In genomic region chr21:23471877-23472276, GRCh38 we compare ENCODE assay signal across 19 cellular contexts.
DNase-seq lines count a peak whose midpoint lies in the region; ATAC-seq and TF ChIP-seq lines count a peak whose summit lies in the region.
"Had no signal": no experiment of that assay in that cellular context is flagged by ENCODE, and none has a peak within 500 bp of the region (broad histone marks: within the 10 kb centered on the region; RNA-seq: fewer than 3 reads in every experiment).

No MANE protein-coding gene starts in this region.

- H3K4me1 Mint-ChIP-seq in glutamatergic neuron (ENCODE audit: low read depth, unreplicated experiment): no peaks in the 10 kb centered on the region
- H3K4me1 Mint-ChIP-seq: activated B cell treated with CpG ODN at 0.5 μM for 24 hours had no signal

- H3K27ac Mint-ChIP-seq in glutamatergic neuron (ENCODE audit: unreplicated experiment): no peak overlapping the region
- H3K27ac Mint-ChIP-seq: activated B cell treated with CpG ODN at 0.5 μM for 24 hours; activated naive CD8-positive, alpha-beta T cell had no signal

- intact Hi-C loops in PC-3 (cut with micrococcal nuclease): loop anchor here (10.0 kb wide), 1 partner anchor 493 kb away; no protein-coding TSS in a partner anchor
- intact Hi-C loops in dorsolateral prefrontal cortex (cut with DNase I): no loop called here

- H3K4me3 ChIP-seq in PC-3 (ENCODE audit: low read length) (no peak overlapping the region), dorsolateral prefrontal cortex (no peak overlapping the region)
- H3K4me3 ChIP-seq: mucosa of descending colon, pancreas, suprapubic skin had no signal

- DNase-seq in PC-3 (peak; percentile 42), GM19240 (ENCODE audit: insufficient read length, low spot score) (no peak), glutamatergic neuron (no peak), dorsolateral prefrontal cortex (no peak)
- DNase-seq: activated B cell treated with CpG ODN at 0.5 μM for 24 hours; activated CD8-positive, alpha-beta memory T cell treated with anti-CD3 and anti-CD28 coated beads, Interleukin-2, amount 50 U/mL, for 4 hours; C1 segment of cervical spinal cord; central memory CD4-positive, alpha-beta T cell; KBM-7; mucosa of descending colon; NCI-H2029; pancreas had no signal

- ATAC-seq in GM19025 (IDR thresholded peaks at IDR 0.05; ENCODE audit: low read depth, unreplicated experiment): peak; percentile 91
- ATAC-seq in GM21737 (IDR thresholded peaks at IDR 0.05; ENCODE audit: unreplicated experiment): peak; percentile 97
- ATAC-seq in HG03095 (IDR thresholded peaks at IDR 0.05; ENCODE audit: unreplicated experiment): peak; percentile 79
- ATAC-seq in PC-3: peak; percentile 85
- ATAC-seq in HG03439 (IDR thresholded peaks at IDR 0.05; ENCODE audit: unreplicated experiment): no peak
- ATAC-seq: mucosa of descending colon, pancreas, SK-N-SH treated with all-trans-retinoic acid at 6 μM for 48 hours had no signal

- no peaks in the 10 kb centered on the region for H3K9me3 ChIP-seq in PC-3 (ENCODE audit: low read length)
- H3K9me3 ChIP-seq: pancreas, suprapubic skin had no signal

- H3K36me3 ChIP-seq in PC-3 (ENCODE audit: low read depth, low read length): no peaks in the 10 kb centered on the region
- H3K36me3 ChIP-seq: pancreas, suprapubic skin had no signal

- H3K9me3 Mint-ChIP-seq in glutamatergic neuron (ENCODE audit: unreplicated experiment): no peaks in the 10 kb centered on the region
- H3K9me3 Mint-ChIP-seq: activated B cell treated with CpG ODN at 0.5 μM for 24 hours had no signal

- no peak overlapping the region for H3K4me2 ChIP-seq in PC-3 (ENCODE audit: low read length)

- H3K4me3 Mint-ChIP-seq in glutamatergic neuron (ENCODE audit: unreplicated experiment): no peak overlapping the region
- H3K4me3 Mint-ChIP-seq: activated B cell treated with CpG ODN at 0.5 μM for 24 hours; activated naive CD8-positive, alpha-beta T cell had no signal

- no peak for TF ChIP-seq CTCF in PC-3 (conservative IDR thresholded peaks at IDR 0.05; ENCODE audit: low read depth, low read length)
- no peak for TF ChIP-seq CTCF in glutamatergic neuron (IDR thresholded peaks at IDR 0.05; ENCODE audit: partially characterized antibody, unreplicated experiment)
- no peak for TF ChIP-seq CTCF in dorsolateral prefrontal cortex (IDR thresholded peaks at IDR 0.05 in 54 of 56, conservative IDR thresholded peaks at IDR 0.05 in 2 of 56; ENCODE audit: low read depth in 1 of 56, partially characterized antibody in 56 of 56)

- H3K4me1 ChIP-seq in PC-3 (ENCODE audit: insufficient read depth, low read length): no peaks in the 10 kb centered on the region
- H3K4me1 ChIP-seq: pancreas, suprapubic skin had no signal

- no peak overlapping the region for H3K27ac ChIP-seq in PC-3 (ENCODE audit: low read length)
- no peak overlapping the region for H3K27ac ChIP-seq in dorsolateral prefrontal cortex
- H3K27ac ChIP-seq: pancreas, suprapubic skin had no signal

- CTCF ChIA-PET in PC-3 (lab: Charles Lee): interaction anchor here (0.6 kb wide), 1 partner anchor 682 kb away, joined by 3 read pairs; no protein-coding TSS in a partner anchor

- H3K36me3 Mint-ChIP-seq in glutamatergic neuron (ENCODE audit: unreplicated experiment): no peaks in the 10 kb centered on the region
- H3K36me3 Mint-ChIP-seq: activated naive CD8-positive, alpha-beta T cell had no signal

- no peak overlapping the region for H3K9ac ChIP-seq in PC-3 (ENCODE audit: low read length)

- no TSS peak for BruUV-seq in PC-3 (replicated peaks; lab: Mats Ljungman, UMichigan)

- no peaks in the 10 kb centered on the region for H3F3A ChIP-seq in PC-3 (ENCODE audit: low read length, unreplicated experiment)

- no peaks in the 10 kb centered on the region for H3K79me2 ChIP-seq in PC-3 (ENCODE audit: low read length)

- no peaks in the 10 kb centered on the region for H3K27me3 ChIP-seq in PC-3 (ENCODE audit: low read length)
- H3K27me3 ChIP-seq in dorsolateral prefrontal cortex: no peaks in the 10 kb centered on the region
- H3K27me3 ChIP-seq: pancreas, suprapubic skin had no signal

- H3K27me3 Mint-ChIP-seq in glutamatergic neuron (ENCODE audit: unreplicated experiment): no peaks in the 10 kb centered on the region
- H3K27me3 Mint-ChIP-seq: activated B cell treated with CpG ODN at 0.5 μM for 24 hours; activated naive CD8-positive, alpha-beta T cell had no signal

- no peak overlapping the region for H2AFZ ChIP-seq in PC-3 (ENCODE audit: low read length)

- no peaks in the 10 kb centered on the region for H3K9me2 ChIP-seq in PC-3 (replicated peaks; ENCODE audit: low read length)

- POLR2A ChIA-PET in PC-3 (lab: Charles Lee; ENCODE audit: unreplicated experiment): no interaction called here

- no peaks in the 10 kb centered on the region for H4K20me1 ChIP-seq in PC-3 (ENCODE audit: low read length)
